In the genomic region with DNA sequence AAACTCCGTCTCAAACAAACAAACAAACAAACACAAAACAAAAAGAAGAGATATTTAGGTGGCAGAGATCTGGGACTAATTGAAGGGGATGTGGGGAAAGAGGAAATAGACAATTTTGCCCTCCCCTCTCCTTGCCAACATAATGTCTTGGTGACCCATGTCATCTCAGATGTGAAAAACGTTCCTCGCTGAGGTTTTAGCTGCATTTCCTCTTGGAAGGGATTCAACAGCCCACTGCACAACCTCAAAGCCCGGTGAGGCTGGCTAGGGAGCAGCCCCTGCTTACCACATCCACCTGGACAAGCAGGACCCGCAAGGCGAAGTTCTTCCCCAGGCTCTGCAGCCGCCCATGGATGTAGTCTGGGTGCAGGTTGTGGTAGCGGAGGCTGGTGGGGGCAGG, we compare ENCODE assay signal across 1 cellular context.
TF ChIP-seq lines count a peak whose summit lies in the region.

No MANE protein-coding gene starts in this region.

TF ChIP-seq in K562, 482 proteins besides CTCF, POLR2A, EP300 and RAD21:
- TF ChIP-seq POLR2G (IDR thresholded peaks at IDR 0.05; ENCODE audit: low read depth, low read length) (0 out of 2 replicates have a peak, but pooled peaks have one; percentile 23), RBFOX2 (IDR thresholded peaks at IDR 0.05; ENCODE audit: low read depth, low read length) (peak; percentile 47), YBX1 (IDR thresholded peaks at IDR 0.05) (no peak), HMGN3 (IDR thresholded peaks at IDR 0.05; ENCODE audit: borderline replicate concordance, extremely low read depth, insufficient read length, low read depth, low read length) (no peak)
- TF ChIP-seq, protein P1, sequence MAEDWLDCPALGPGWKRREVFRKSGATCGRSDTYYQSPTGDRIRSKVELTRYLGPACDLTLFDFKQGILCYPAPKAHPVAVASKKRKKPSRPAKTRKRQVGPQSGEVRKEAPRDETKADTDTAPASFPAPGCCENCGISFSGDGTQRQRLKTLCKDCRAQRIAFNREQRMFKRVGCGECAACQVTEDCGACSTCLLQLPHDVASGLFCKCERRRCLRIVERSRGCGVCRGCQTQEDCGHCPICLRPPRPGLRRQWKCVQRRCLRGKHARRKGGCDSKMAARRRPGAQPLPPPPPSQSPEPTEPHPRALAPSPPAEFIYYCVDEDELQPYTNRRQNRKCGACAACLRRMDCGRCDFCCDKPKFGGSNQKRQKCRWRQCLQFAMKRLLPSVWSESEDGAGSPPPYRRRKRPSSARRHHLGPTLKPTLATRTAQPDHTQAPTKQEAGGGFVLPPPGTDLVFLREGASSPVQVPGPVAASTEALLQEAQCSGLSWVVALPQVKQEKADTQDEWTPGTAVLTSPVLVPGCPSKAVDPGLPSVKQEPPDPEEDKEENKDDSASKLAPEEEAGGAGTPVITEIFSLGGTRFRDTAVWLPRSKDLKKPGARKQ (CRISPR knock-in tag; IDR thresholded peaks at IDR 0.05): no peak
